In the genomic region with DNA sequence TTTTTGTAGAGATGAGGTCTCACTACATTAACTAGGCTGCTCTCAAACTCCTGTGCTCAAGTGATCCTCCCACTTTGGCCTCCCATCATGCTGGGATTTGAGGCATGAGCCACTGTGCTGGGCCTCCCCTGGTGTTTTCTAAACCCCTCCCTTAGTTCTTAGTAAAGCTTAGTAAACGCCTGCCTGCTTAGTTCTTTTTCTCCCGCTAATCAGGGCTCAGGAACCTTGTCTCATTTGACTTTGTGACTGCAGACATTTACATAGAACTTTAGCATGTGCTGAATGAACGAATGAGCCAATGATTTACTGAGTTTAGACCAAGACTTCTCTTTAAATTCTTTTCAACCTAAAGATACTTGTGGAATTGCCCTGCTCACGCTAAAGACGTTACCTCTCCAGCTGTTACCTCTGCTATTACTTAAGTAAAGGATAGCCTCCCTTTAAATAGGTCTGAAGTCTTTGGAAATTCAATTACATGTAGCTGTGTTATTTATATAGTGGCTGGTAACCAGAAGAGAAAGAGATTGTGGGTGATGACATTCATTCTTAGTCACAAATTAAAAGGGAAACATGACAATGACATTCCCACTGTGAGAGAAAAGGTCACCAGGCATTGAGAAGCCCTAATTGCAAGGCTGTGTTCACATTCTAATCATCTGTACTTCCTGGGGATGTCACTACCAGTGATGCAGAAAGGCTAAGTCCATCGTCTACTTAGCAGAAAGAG, we compare ENCODE assay signal across 1 cellular context.
TF ChIP-seq lines count a peak whose summit lies in the region.

No MANE protein-coding gene starts in this region.

TF ChIP-seq in H1, 55 proteins besides CTCF, POLR2A, EP300 and RAD21:
- no peak for TF ChIP-seq CTBP2 (IDR thresholded peaks at IDR 0.05; ENCODE audit: borderline replicate concordance, insufficient read depth, insufficient read length, low read length)
- TF ChIP-seq EZH2 (IDR thresholded peaks at IDR 0.05; ENCODE audit: low read depth, low read length, severe bottlenecking): no peak
- no peak for TF ChIP-seq HDAC6 (IDR thresholded peaks at IDR 0.05; ENCODE audit: low read depth, low read length)
- no peak for TF ChIP-seq RBBP5 (IDR thresholded peaks at IDR 0.05; ENCODE audit: borderline replicate concordance, low read depth, low read length)
- no peak for TF ChIP-seq JUN (IDR thresholded peaks at IDR 0.05; ENCODE audit: low read depth, low read length)
